8 cellular contexts compared by ENCODE assay signal in genomic region chr5:158682631-158683030, GRCh38.
"Had no signal": no experiment of that assay in that cellular context is flagged by ENCODE, and none has a peak within 500 bp of the region (broad histone marks: within the 10 kb centered on the region; RNA-seq: fewer than 3 reads in every experiment).

No MANE protein-coding gene starts in this region.

- DNase-seq: GM23248, GOT3, H7, HCEC 1CT, IMR-90, KG1 had no signal

- H3K27ac ChIP-seq: GM23248 had no signal

- H3K9ac ChIP-seq: GM23248 had no signal

- ATAC-seq: K562 had no signal

- H3K4me3 ChIP-seq: GM23248, K562 had no signal

- FAIRE-seq: HTR-8/SVneo, K562 had no signal
